In the genomic region with DNA sequence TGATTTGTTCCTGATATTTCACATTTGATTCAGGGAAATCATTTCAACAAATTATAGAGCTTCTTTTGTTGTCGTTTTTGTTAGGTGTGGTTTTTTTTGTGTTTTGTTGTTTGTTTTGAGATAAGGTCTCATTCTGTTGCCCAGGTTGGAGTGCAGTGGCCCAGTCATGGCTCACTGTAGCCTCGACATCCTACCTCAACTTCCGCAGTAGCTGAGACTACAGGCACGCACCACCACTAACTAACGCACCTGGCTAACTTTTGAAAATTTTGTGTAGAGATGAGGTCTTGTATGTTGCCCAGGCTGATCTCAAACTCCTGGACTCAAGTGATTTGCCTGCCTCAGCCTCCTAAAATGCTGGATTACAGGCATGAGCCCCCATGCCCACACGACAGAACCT, we compare ENCODE assay signal across 19 cellular contexts.
A peak's percentile ranks its signal among the peaks of the same experiment; 100 is the strongest.
DNase-seq lines count a peak whose midpoint lies in the region; ATAC-seq and TF ChIP-seq lines count a peak whose summit lies in the region.
"Had no signal": no experiment of that assay in that cellular context is flagged by ENCODE, and none has a peak within 500 bp of the region (broad histone marks: within the 10 kb centered on the region; RNA-seq: fewer than 3 reads in every experiment).

No MANE protein-coding gene starts in this region.

- H3K4me3 ChIP-seq in left ventricle myocardium inferior (no peak overlapping the region), heart right ventricle (no peak overlapping the region), endodermal cell (ENCODE audit: low read length) (no peak overlapping the region), upper lobe of right lung (no peak overlapping the region)
- H3K4me3 ChIP-seq: K562, PC-9 had no signal

- H3K4me1 Mint-ChIP-seq in T-helper 17 cell, result peaks cover 31% of the 10 kb centered on the region
- peaks cover 23% of the 10 kb centered on the region for H3K4me1 Mint-ChIP-seq in endodermal cell

- H3K27me3 Mint-ChIP-seq in T-helper 17 cell, result no peaks in the 10 kb centered on the region
- no peaks in the 10 kb centered on the region for H3K27me3 Mint-ChIP-seq in endodermal cell (ENCODE audit: insufficient read depth)

- 91 to 96% methylated on average over 6 of the region's 6 CpGs for WGBS in heart right ventricle, 2 donors
- 96 to 98% methylated on average over 4 to 6 of the region's 6 CpGs for WGBS in endodermal cell (ENCODE audit: insufficient coverage in 1 of 2, insufficient read length in 1 of 2), 2 experiments

- H3K36me3 Mint-ChIP-seq in T-helper 17 cell (ENCODE audit: low read depth) (peaks cover 3% of the 10 kb centered on the region), endodermal cell (ENCODE audit: low read depth) (peaks cover 31% of the 10 kb centered on the region)

- no peak for ATAC-seq in heart right ventricle
- ATAC-seq in T-helper 17 cell, result no peak
- no peak for ATAC-seq in upper lobe of right lung
- ATAC-seq: K562 had no signal

- intact Hi-C loops in left ventricle myocardium inferior (cut with micrococcal nuclease) (no loop called here), heart right ventricle (cut with DNase I) (loop anchor here in 1 of 10 donors (10.0 kb wide), 1 partner anchor 73 kb away; no protein-coding TSS in a partner anchor), upper lobe of right lung (cut with DNase I) (no loop called here)

- H3K4me3 Mint-ChIP-seq in T-helper 17 cell (no peak overlapping the region), endodermal cell (no peak overlapping the region)

- TF ChIP-seq CTCF in left ventricle myocardium inferior (IDR thresholded peaks at IDR 0.05; ENCODE audit: borderline replicate concordance), result no peak
- TF ChIP-seq CTCF in heart right ventricle (IDR thresholded peaks at IDR 0.05), result no peak
- TF ChIP-seq CTCF in endodermal cell (conservative IDR thresholded peaks at IDR 0.05), result no peak
- TF ChIP-seq CTCF in upper lobe of right lung (IDR thresholded peaks at IDR 0.05), result no peak

- DNase-seq in left ventricle myocardium inferior (no peak), heart right ventricle (no peak), T-helper 17 cell (no peak), endodermal cell (no peak), upper lobe of right lung (no peak), OCI-M1 (lab: John Stamatoyannopoulos, UW) (no peak), NCI-H446 (lab: John Stamatoyannopoulos, UW) (no peak), NCI-H345 (lab: John Stamatoyannopoulos, UW) (no peak)
- DNase-seq: ACHN, DMS79 treated with DMSO at 0.1 percent for 48 hours, NCI-H1105, NCI-H1694, NCI-H2081 treated with DMSO at 0.1 percent for 48 hours, NCI-H524 treated with DMSO at 0.1 percent for 48 hours, PC-9, SIG-M5 had no signal

- H3K27ac ChIP-seq in left ventricle myocardium inferior (replicated peaks) (peak overlapping the region; percentile 48), heart right ventricle (peak overlapping the region in 1 of 10 donors; percentile 77), endodermal cell (ENCODE audit: low read depth, low read length) (no peak overlapping the region), upper lobe of right lung (peak overlapping the region; percentile 15)
- H3K27ac ChIP-seq: C4-2B, PC-9, RWPE1 had no signal

- H3K9me3 ChIP-seq in left ventricle myocardium inferior (replicated peaks) (no peaks in the 10 kb centered on the region), heart right ventricle (no peaks in the 10 kb centered on the region), T-helper 17 cell (ENCODE audit: control insufficient read depth, low read length, poor library complexity, severe bottlenecking) (no peaks in the 10 kb centered on the region), endodermal cell (ENCODE audit: control insufficient read depth, low read length) (peaks cover 19% of the 10 kb centered on the region), upper lobe of right lung (no peaks in the 10 kb centered on the region)

- H3K36me3 ChIP-seq in left ventricle myocardium inferior (peaks cover 9% of the 10 kb centered on the region), heart right ventricle (peaks cover 0 to 33% (median 0%) of the 10 kb centered on the region in 9 donors), endodermal cell (ENCODE audit: control insufficient read depth, insufficient read depth, low read length) (peaks cover 79% of the 10 kb centered on the region), upper lobe of right lung (peaks cover 16% of the 10 kb centered on the region)

- H3K4me1 ChIP-seq in left ventricle myocardium inferior (peaks cover 56% of the 10 kb centered on the region), heart right ventricle (peaks cover 0 to 66% (median 23%) of the 10 kb centered on the region in 9 donors), endodermal cell (ENCODE audit: control insufficient read depth, insufficient read depth, low read length) (no peaks in the 10 kb centered on the region), upper lobe of right lung (peaks cover 34% of the 10 kb centered on the region)

- peak overlapping the region; percentile 56 for H3K27ac Mint-ChIP-seq in T-helper 17 cell
- peak overlapping the region; percentile 19 for H3K27ac Mint-ChIP-seq in endodermal cell

- no peak overlapping the region for H3K9ac ChIP-seq in endodermal cell (ENCODE audit: extremely low read depth, low read length, poor library complexity, severe bottlenecking)

- H3K9me3 Mint-ChIP-seq in endodermal cell, result peaks cover 9% of the 10 kb centered on the region

- H3K27me3 ChIP-seq in left ventricle myocardium inferior (ENCODE audit: low read depth) (no peaks in the 10 kb centered on the region), heart right ventricle (no peaks in the 10 kb centered on the region), endodermal cell (ENCODE audit: control insufficient read depth, insufficient read depth, low read length, poor library complexity, severe bottlenecking) (no peaks in the 10 kb centered on the region), upper lobe of right lung (no peaks in the 10 kb centered on the region)
